In the genomic region with DNA sequence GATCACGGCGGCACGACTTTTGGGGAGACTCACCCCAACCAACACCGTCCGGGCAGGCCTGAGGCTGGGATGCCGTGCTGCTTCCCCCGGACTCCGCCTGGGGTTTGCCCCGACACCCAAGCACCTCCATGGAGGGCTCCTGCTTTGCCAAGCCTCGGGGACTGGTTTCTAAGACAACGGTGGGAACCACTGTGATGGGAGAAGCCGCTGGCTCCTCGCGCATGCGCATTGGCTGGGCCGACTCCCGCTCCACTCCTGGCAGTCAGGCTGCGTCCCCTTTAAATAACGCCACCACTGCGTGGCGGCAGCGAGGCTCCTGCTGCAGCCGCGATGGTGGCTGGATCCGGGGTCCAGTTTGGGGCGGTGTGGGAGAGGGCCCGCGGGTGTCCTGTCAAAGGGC, we compare ENCODE assay signal across 22 cellular contexts.
"Had no signal": no experiment of that assay in that cellular context is flagged by ENCODE, and none has a peak within 500 bp of the region (broad histone marks: within the 10 kb centered on the region; RNA-seq: fewer than 3 reads in every experiment).

No MANE protein-coding gene starts in this region.

- DNase-seq: activated CD4-positive, alpha-beta T cell treated with anti-CD3 and anti-CD28 coated beads for 4 hours; activated CD8-positive, alpha-beta memory T cell treated with anti-CD3 and anti-CD28 coated beads, Interleukin-2, amount 50 U/mL, for 4 hours; activated CD8-positive, alpha-beta T cell treated with anti-CD3 and anti-CD28 coated beads for 36 hours; activated gamma-delta T cell treated with Interleukin-2 at 50 U/mL for 16 hours; activated naive CD4-positive, alpha-beta T cell treated with anti-CD3 and anti-CD28 coated beads, Interleukin-2, amount 10 ng/mL, durations not matched to agents 7 days and 5 days; activated naive CD8-positive, alpha-beta T cell treated with anti-CD3 and anti-CD28 coated beads for 36 hours; activated T-cell treated with anti-CD3 and anti-CD28 coated beads, Interleukin-2, amount 50 U/mL, for 72 hours; brain microvascular endothelial cell; IMR-90; KG1; NCI-H1048; NCI-H1417 treated with DMSO at 0.1 percent for 48 hours; NCI-H1694 treated with DMSO at 0.1 percent for 48 hours; NCI-H2029 treated with DMSO at 0.1 percent for 48 hours; NCI-H2171 treated with DMSO at 0.1 percent for 48 hours; NCI-H510A treated with DMSO at 0.1 percent for 48 hours; NCI-H69; Peyer's patch; Right ventricle myocardium superior; SJCRH30; T-helper 17 cell; T-helper 9 cell had no signal
